Comparison of ENCODE assay signal across 26 cellular contexts in genomic region chr11:650482-650881, GRCh38. TPM values are rescaled to one million over a fixed set of nuclear protein-coding genes. Genes with fewer than 3 reads are reported as not detected.
"Had no signal": no experiment of that assay in that cellular context is flagged by ENCODE, and none has a peak within 500 bp of the region (broad histone marks: within the 10 kb centered on the region; RNA-seq: fewer than 3 reads in every experiment).

No MANE protein-coding gene starts in this region.

- H3K9me3 ChIP-seq: gastroesophageal sphincter, heart left ventricle, neutrophil, pancreas, uterus had no signal

- H3K4me3 ChIP-seq: gastroesophageal sphincter, heart left ventricle, pancreas, skin epidermis, uterus had no signal

- H3K4me1 ChIP-seq: gastroesophageal sphincter, heart left ventricle, uterus had no signal

- H3K36me3 ChIP-seq: uterus had no signal

- DNase-seq: activated CD8-positive, alpha-beta memory T cell treated with anti-CD3 and anti-CD28 coated beads for 24 hours; activated CD8-positive, alpha-beta memory T cell treated with anti-CD3 and anti-CD28 coated beads, Interleukin-2, amount 50 U/mL, for 4 hours; activated naive CD4-positive, alpha-beta T cell; activated T-cell treated with anti-CD3 and anti-CD28 coated beads, Interleukin-2, amount 50 U/mL, for 24 hours; central memory CD4-positive, alpha-beta T cell; dermis blood vessel endothelial cell; effector CD8-positive, alpha-beta T cell; erythroblast; heart left ventricle; islet precursor cell; left cardiac atrium; midbrain; pancreas; right cardiac atrium; stimulated activated CD4-positive, alpha-beta T cell treated with anti-CD3 and anti-CD28 coated beads, Interleukin-1b, Interleukin-23, amount 100 ng/mL, for 48 hours; trophoblast cell; uterus had no signal

- H3K27ac ChIP-seq: gastroesophageal sphincter, heart left ventricle, neutrophil, pancreas, skin epidermis, uterus had no signal

- ATAC-seq: gastroesophageal sphincter; heart left ventricle; left cardiac atrium; pancreas; right cardiac atrium; stimulated activated effector memory CD8-positive, alpha-beta T cell treated with anti-CD3 and anti-CD28 coated beads, Interleukin-12 subunit alpha, Interleukin-12 subunit beta, amount 100 ng/mL, for 72 hours had no signal

- H3K27me3 ChIP-seq: gastroesophageal sphincter, heart left ventricle, neutrophil, pancreas, uterus had no signal

RNA-seq across cellular contexts. Expression of gene DRD4, which starts 13.4 kb away (rescaled TPM):
- total RNA-seq: liver, pulmonary artery endothelial cell, temporal lobe had no signal
- polyA plus RNA-seq: liver had no signal

RNA-seq across cellular contexts. Expression of gene SCT, which starts 23.5 kb away (rescaled TPM):
- total RNA-seq: activated T-helper 2 cell treated with anti-CD3 and anti-CD28 coated beads, Interferon-gamma antibody, Interleukin-2, Interleukin-4, amounts not matched to agents 10 μg/mL and 5 μg/mL and 100 μg/mL, durations not matched to agents 14 hours and 24 hours and 36 hours; dermis blood vessel endothelial cell; gastroesophageal sphincter; left cardiac atrium; liver; pulmonary artery endothelial cell; temporal lobe; uterus had no signal
- polyA plus RNA-seq: heart left ventricle, liver, pancreas, right cardiac atrium had no signal

RNA-seq across cellular contexts. Expression of gene CDHR5, which starts 25.7 kb away (rescaled TPM):
- total RNA-seq: activated T-helper 2 cell treated with anti-CD3 and anti-CD28 coated beads, Interferon-gamma antibody, Interleukin-2, Interleukin-4, amounts not matched to agents 10 μg/mL and 5 μg/mL and 100 μg/mL, durations not matched to agents 14 hours and 24 hours and 36 hours; astrocyte; dermis blood vessel endothelial cell; gastroesophageal sphincter; heart left ventricle; left cardiac atrium; pulmonary artery endothelial cell; right cardiac atrium; temporal lobe had no signal
